ENCODE assay signal across 17 cellular contexts in genomic region chr6:24971067-24971466, GRCh38. TPM values are rescaled to one million over a fixed set of nuclear protein-coding genes. Genes with fewer than 3 reads are reported as not detected.
"Had no signal": no experiment of that assay in that cellular context is flagged by ENCODE, and none has a peak within 500 bp of the region (broad histone marks: within the 10 kb centered on the region; RNA-seq: fewer than 3 reads in every experiment).

No MANE protein-coding gene starts in this region.

- H3K27me3 Mint-ChIP-seq: naive thymus-derived CD4-positive, alpha-beta T cell; type B pancreatic cell had no signal

- H3K27ac Mint-ChIP-seq: endodermal cell, type B pancreatic cell had no signal

- H3K9me3 ChIP-seq: colonic mucosa, ovary, right atrium auricular region, sigmoid colon, thyroid gland had no signal

- H3K4me3 Mint-ChIP-seq: endodermal cell, neural crest cell, type B pancreatic cell had no signal

- ATAC-seq: foreskin keratinocyte; left colon; naive thymus-derived CD4-positive, alpha-beta T cell had no signal

- DNase-seq: colonic mucosa; dermis blood vessel endothelial cell; endodermal cell; erythroblast; foreskin keratinocyte; left colon; naive thymus-derived CD4-positive, alpha-beta T cell; ovary; sigmoid colon; stimulated activated CD4-positive, alpha-beta T cell treated with anti-CD3 and anti-CD28 coated beads, Interleukin-2, amount 100 ng/mL, for 24 hours; stimulated activated CD4-positive, alpha-beta T cell treated with anti-CD3 and anti-CD28 coated beads, Interleukin-4, amount 100 ng/mL, for 4 hours; stimulated activated naive CD4-positive, alpha-beta T cell treated with Interleukin-2 at 50 U/mL for 16 hours; thyroid gland had no signal

- H3K36me3 Mint-ChIP-seq: type B pancreatic cell had no signal

- H3K4me1 Mint-ChIP-seq: neural crest cell had no signal

RNA-seq across cellular contexts. Expression of gene RIPOR2, which starts 35.3 kb away (rescaled TPM):
- total RNA-seq: endothelial cell of umbilical vein had no signal
